Comparison of ENCODE assay signal across 25 cellular contexts in genomic region chr2:102179788-102180686, GRCh38. TPM values are rescaled to one million over a fixed set of nuclear protein-coding genes. Genes with fewer than 3 reads are reported as not detected.
A peak's percentile ranks its signal among the peaks of the same experiment; 100 is the strongest.
DNase-seq lines count a peak whose midpoint lies in the region; ATAC-seq, FAIRE-seq and TF ChIP-seq lines count a peak whose summit lies in the region.
"Had no signal": no experiment of that assay in that cellular context is flagged by ENCODE, and none has a peak within 500 bp of the region (broad histone marks: within the 10 kb centered on the region; RNA-seq: fewer than 3 reads in every experiment).

No MANE protein-coding gene starts in this region.

- intact Hi-C loops in pancreas (cut with DNase I) = no loop called here

- H3K9me3 Mint-ChIP-seq in WTC11 = no peaks in the 10 kb centered on the region
- H3K9me3 Mint-ChIP-seq: CD4-positive, CD25-positive, alpha-beta regulatory T cell; CD8-positive, alpha-beta T cell; H9 had no signal

- H3K4me1 ChIP-seq in pancreas (peaks cover 0 to 3% (median 0%) of the 10 kb centered on the region in 3 donors), BE2C (no peaks in the 10 kb centered on the region)
- H3K4me1 ChIP-seq: BLaER1 had no signal

- POLR2A ChIA-PET in WTC11 (lab: Charles Lee) = no interaction called here

- no peak overlapping the region for H3K4me3 ChIP-seq in pancreas
- H3K4me3 ChIP-seq in BE2C (ENCODE audit: low read depth, low read length) = no peak overlapping the region
- H3K4me3 ChIP-seq: BLaER1, GM23248 had no signal

- no peak for DNase-seq in activated CD4-positive, CD25-positive, alpha-beta regulatory T cell (lab: John Stamatoyannopoulos, UW)
- DNase-seq in WTC11 (ENCODE audit: low spot score) = no peak
- DNase-seq in pancreas = peak in 1 of 6 donors; percentile 23
- DNase-seq in BE2C = no peak
- DNase-seq: Caco-2; CD8-positive, alpha-beta T cell; DMS153; DMS79 treated with DMSO at 0.1 percent for 48 hours; GF-D8; GM23248; H9 had no signal

- no peaks in the 10 kb centered on the region for H3K27me3 Mint-ChIP-seq in WTC11 (ENCODE audit: low read depth)
- H3K27me3 Mint-ChIP-seq: CD4-positive, CD25-positive, alpha-beta regulatory T cell had no signal

- 36 to 46% methylated on average over 2 of the region's 2 CpGs for WGBS in pancreas, 2 donors

- no peak overlapping the region for H3K27ac ChIP-seq in pancreas
- H3K27ac ChIP-seq: BLaER1, C4-2B, GM23248 had no signal

- no peaks in the 10 kb centered on the region for H3K36me3 Mint-ChIP-seq in WTC11
- H3K36me3 Mint-ChIP-seq: CD8-positive, alpha-beta T cell had no signal

- H3K27ac Mint-ChIP-seq in WTC11 = no peak overlapping the region
- H3K27ac Mint-ChIP-seq: CD8-positive, alpha-beta T cell; H9 had no signal

- CTCF ChIA-PET in WTC11 (lab: Charles Lee) = interaction anchor here (0.7 to 1.1 kb wide), 4 partner anchors 13 to 174 kb away, joined by 3 to 4 read pairs (median 4); no protein-coding TSS in a partner anchor

- no peaks in the 10 kb centered on the region for H3K9me3 ChIP-seq in pancreas
- no peaks in the 10 kb centered on the region for H3K9me3 ChIP-seq in BE2C
- H3K9me3 ChIP-seq: BLaER1, Caco-2 had no signal

- ATAC-seq in activated CD4-positive, CD25-positive, alpha-beta regulatory T cell treated with anti-CD3 and anti-CD28 coated beads, Interleukin-2, amount 50 U/mL, for 24 hours = peak; percentile 40 to 65
- ATAC-seq in WTC11 (0 out of 2 replicates have a peak, but pooled peaks have one; percentile 36), pancreas (peak in 3 of 4 donors; percentile 68 to 79 (median 75)), GM18870 (IDR thresholded peaks at IDR 0.05; ENCODE audit: unreplicated experiment) (no peak)
- ATAC-seq: CD8-positive, alpha-beta T cell; HCT116 had no signal

- H3K36me3 ChIP-seq in pancreas (peaks cover 0 to 23% (median 3%) of the 10 kb centered on the region in 3 donors), BE2C (no peaks in the 10 kb centered on the region)
- H3K36me3 ChIP-seq: BLaER1 had no signal

- no peak overlapping the region for H3K4me3 Mint-ChIP-seq in WTC11
- H3K4me3 Mint-ChIP-seq: CD8-positive, alpha-beta T cell; H9 had no signal

- TF ChIP-seq CTCF in WTC11 (IDR thresholded peaks at IDR 0.05) (no peak), pancreas (IDR thresholded peaks at IDR 0.05) (no peak), BE2C (IDR thresholded peaks at IDR 0.05; ENCODE audit: low read depth, low read length) (no peak)

- H3K4me1 Mint-ChIP-seq in WTC11 = 0 out of 2 replicates have a peak, but pooled peaks cover 3% of the 10 kb centered on the region
- H3K4me1 Mint-ChIP-seq: H9 had no signal

- FAIRE-seq in pancreas (lab: Jason Lieb, UNC) = no peak
- FAIRE-seq: GM12891, GM18507, GM19239 had no signal

- H3K27me3 ChIP-seq in pancreas = no peaks in the 10 kb centered on the region
- no peaks in the 10 kb centered on the region for H3K27me3 ChIP-seq in BE2C
- H3K27me3 ChIP-seq: BLaER1 had no signal

TF ChIP-seq in WTC11, 78 proteins besides CTCF, POLR2A, EP300 and RAD21:
- TF ChIP-seq MLX (CRISPR knock-in tag; IDR thresholded peaks at IDR 0.05) (no peak), NR2C2 (CRISPR knock-in tag; IDR thresholded peaks at IDR 0.05) (no peak), ATF6 (CRISPR knock-in tag; IDR thresholded peaks at IDR 0.05) (no peak), TEAD4 (CRISPR knock-in tag; IDR thresholded peaks at IDR 0.05) (no peak), HMGA2 (CRISPR knock-in tag; IDR thresholded peaks at IDR 0.05) (no peak), CREB1 (CRISPR knock-in tag; IDR thresholded peaks at IDR 0.05) (no peak)
- TF ChIP-seq, protein P1, sequence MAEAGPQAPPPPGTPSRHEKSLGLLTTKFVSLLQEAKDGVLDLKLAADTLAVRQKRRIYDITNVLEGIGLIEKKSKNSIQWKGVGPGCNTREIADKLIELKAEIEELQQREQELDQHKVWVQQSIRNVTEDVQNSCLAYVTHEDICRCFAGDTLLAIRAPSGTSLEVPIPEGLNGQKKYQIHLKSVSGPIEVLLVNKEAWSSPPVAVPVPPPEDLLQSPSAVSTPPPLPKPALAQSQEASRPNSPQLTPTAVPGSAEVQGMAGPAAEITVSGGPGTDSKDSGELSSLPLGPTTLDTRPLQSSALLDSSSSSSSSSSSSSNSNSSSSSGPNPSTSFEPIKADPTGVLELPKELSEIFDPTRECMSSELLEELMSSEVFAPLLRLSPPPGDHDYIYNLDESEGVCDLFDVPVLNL (CRISPR knock-in tag; IDR thresholded peaks at IDR 0.05; ENCODE audit: borderline replicate concordance, low read depth) = no peak

RNA-seq across cellular contexts. Expression of gene IL1RL2, which starts 6.8 kb away (rescaled TPM):
- total RNA-seq in WTC11 (2021) = 0.11 TPM in 1 of 3 replicates, not detected in the others
- total RNA-seq in pancreas = 1 to 10 TPM in 1 of 6 donors, under 1 TPM in 5; 0.12 to 1.2 (median 0.32) TPM
- under 1 TPM; 0.30 to 0.47 TPM for polyA plus RNA-seq in pancreas
- polyA plus RNA-seq in BE2C (2012; ENCODE audit: insufficient read depth, insufficient read length, low read depth) = not detected
- total RNA-seq: A172; A673; Caco-2; CD4-positive, CD25-positive, alpha-beta regulatory T cell; CD8-positive, alpha-beta T cell; Daoy; G401; H4; H9 had no signal
- polyA plus RNA-seq: CD4-positive, CD25-positive, alpha-beta regulatory T cell had no signal

RNA-seq across cellular contexts. Expression of gene IL1R1, which starts 37.5 kb away (rescaled TPM):
- total RNA-seq in WTC11 (2021) (0.37 to 0.78 TPM (median 0.55 TPM) in 3 replicates), pancreas (10 to 100 TPM; 17.1 to 74.5 (median 29.3) TPM)
- 10 to 100 TPM; 22.1 to 29.1 TPM for polyA plus RNA-seq in pancreas
- 0.26 TPM for polyA plus RNA-seq in BE2C (2012; ENCODE audit: insufficient read depth, insufficient read length, low read depth)
- total RNA-seq: G401 had no signal

Comparison
In these comparisons a context has a peak if more than half of its experiments do, and no peak if none do; other contexts are left out.
1. RNA of gene IL1R1, which starts 37.5 kb away (total RNA-seq): 17.1 to 74.5 TPM in pancreas; 0.37 to 0.78 TPM in WTC11; every median in the first group is over 10 times any median in the second.